ENCODE assay signal across 26 cellular contexts in the genomic region with DNA sequence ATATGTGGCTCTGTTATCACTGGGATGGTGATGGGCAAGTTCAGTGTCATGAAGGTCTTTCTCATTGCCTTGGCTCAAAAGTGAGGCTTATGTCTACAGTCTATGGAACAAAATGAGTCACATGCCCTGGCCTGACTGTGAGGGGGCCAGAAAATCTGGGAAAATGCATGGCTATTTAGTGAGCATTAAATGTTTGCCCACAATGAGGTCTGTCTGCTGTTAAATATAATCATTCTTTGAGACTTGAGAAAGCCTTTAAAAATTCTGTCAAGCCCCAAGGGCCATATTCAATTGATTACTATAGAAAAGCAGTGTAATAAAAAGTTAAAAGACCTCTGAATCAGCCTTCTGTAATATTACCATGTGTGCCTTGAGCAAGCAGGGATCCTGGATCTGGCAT. TPM values are rescaled to one million over a fixed set of nuclear protein-coding genes. Genes with fewer than 3 reads are reported as not detected.
DNase-seq lines count a peak whose midpoint lies in the region; ATAC-seq lines count a peak whose summit lies in the region.
"Had no signal": no experiment of that assay in that cellular context is flagged by ENCODE, and none has a peak within 500 bp of the region (broad histone marks: within the 10 kb centered on the region; RNA-seq: fewer than 3 reads in every experiment).

No MANE protein-coding gene starts in this region.

- peaks cover 89% of the 10 kb centered on the region for H3K4me1 Mint-ChIP-seq in activated CD4-positive, alpha-beta memory T cell treated with anti-CD3 and anti-CD28 coated beads for 36 hours (ENCODE audit: low read depth)
- H3K4me1 Mint-ChIP-seq in activated CD4-positive, alpha-beta memory T cell treated with anti-CD3 and anti-CD28 coated beads, Interleukin-2, amount 10 ng/mL, durations not matched to agents 7 days and 5 days, result peaks cover 80% of the 10 kb centered on the region
- H3K4me1 Mint-ChIP-seq in CD8-positive, alpha-beta memory T cell, result peaks cover 74 to 93% (median 90%) of the 10 kb centered on the region in 3 donors
- H3K4me1 Mint-ChIP-seq in activated T-helper 2 cell treated with anti-CD3 and anti-CD28 coated beads, Interferon-gamma antibody, Interleukin-2, Interleukin-4, amounts not matched to agents 10 μg/mL and 5 μg/mL and 100 μg/mL, durations not matched to agents 14 hours and 24 hours and 36 hours (ENCODE audit: low read depth), result peaks cover 83% of the 10 kb centered on the region
- H3K4me1 Mint-ChIP-seq in naive thymus-derived CD8-positive, alpha-beta T cell, result peaks cover 57 to 96% (median 94%) of the 10 kb centered on the region in 4 donors

- H3K9me3 ChIP-seq in CD8-positive, alpha-beta memory T cell (ENCODE audit: low read length), result no peaks in the 10 kb centered on the region
- H3K9me3 ChIP-seq: gastroesophageal sphincter, MG63 had no signal

- no peaks in the 10 kb centered on the region for H3K27me3 ChIP-seq in CD8-positive, alpha-beta memory T cell (ENCODE audit: insufficient read depth, low read length, poor library complexity, severe bottlenecking)
- H3K27me3 ChIP-seq: gastroesophageal sphincter, MG63 had no signal

- DNase-seq in activated CD4-positive, alpha-beta memory T cell treated with anti-CD3 and anti-CD28 coated beads for 36 hours, result no peak
- no peak for DNase-seq in activated CD4-positive, alpha-beta memory T cell treated with anti-CD3 and anti-CD28 coated beads, Interleukin-2, amount 10 ng/mL, durations not matched to agents 7 days and 5 days
- no peak for DNase-seq in CD8-positive, alpha-beta memory T cell
- DNase-seq in activated T-helper 2 cell treated with anti-CD3 and anti-CD28 coated beads, Interferon-gamma antibody, Interleukin-2, Interleukin-4, amounts not matched to agents 10 μg/mL and 5 μg/mL and 100 μg/mL, durations not matched to agents 14 hours and 24 hours and 36 hours (ENCODE audit: low spot score), result no peak
- DNase-seq in naive thymus-derived CD8-positive, alpha-beta T cell, result no peak
- no peak for DNase-seq in iPS-NIHi7 (ENCODE audit: extremely low spot score)
- DNase-seq: ACHN; activated CD8-positive, alpha-beta memory T cell treated with anti-CD3 and anti-CD28 coated beads for 24 hours; GOT3; hypothalamus; left ventricle myocardium superior; MG63; naive B cell; NCI-H2029 treated with DMSO at 0.1 percent for 48 hours; NCI-H2227 treated with DMSO at 0.1 percent for 48 hours; NCI-H748 treated with DMSO at 0.1 percent for 48 hours; small intestine; stimulated activated CD4-positive, alpha-beta T cell treated with anti-CD3 and anti-CD28 coated beads, Interleukin-1b, Interleukin-23, amount 100 ng/mL, for 48 hours; T-helper 9 cell had no signal

- peak overlapping the region; percentile 31 for H3K4me3 Mint-ChIP-seq in activated CD4-positive, alpha-beta memory T cell treated with anti-CD3 and anti-CD28 coated beads for 36 hours
- no peak overlapping the region for H3K4me3 Mint-ChIP-seq in activated CD4-positive, alpha-beta memory T cell treated with anti-CD3 and anti-CD28 coated beads, Interleukin-2, amount 10 ng/mL, durations not matched to agents 7 days and 5 days
- H3K4me3 Mint-ChIP-seq in CD8-positive, alpha-beta memory T cell, result peak overlapping the region in 3 of 7 donors; percentile 28 to 53 (median 42)
- H3K4me3 Mint-ChIP-seq in activated T-helper 2 cell treated with anti-CD3 and anti-CD28 coated beads, Interferon-gamma antibody, Interleukin-2, Interleukin-4, amounts not matched to agents 10 μg/mL and 5 μg/mL and 100 μg/mL, durations not matched to agents 14 hours and 24 hours and 36 hours (ENCODE audit: low read depth), result peak overlapping the region; percentile 3
- H3K4me3 Mint-ChIP-seq in naive thymus-derived CD8-positive, alpha-beta T cell, result peak overlapping the region in 7 of 10 donors; percentile 11 to 84 (median 52)

- peaks cover 88% of the 10 kb centered on the region for H3K4me1 ChIP-seq in CD8-positive, alpha-beta memory T cell (ENCODE audit: insufficient read depth, low read length)

- CTCF ChIA-PET in activated CD4-positive, alpha-beta memory T cell treated with anti-CD3 and anti-CD28 coated beads for 36 hours (lab: Charles Lee), result interaction anchor here (1.1 to 3.1 kb wide), 4 partner anchors 14 to 140 kb away, joined by 3 to 18 read pairs (median 4); no protein-coding TSS in a partner anchor
- CTCF ChIA-PET in activated CD4-positive, alpha-beta memory T cell treated with anti-CD3 and anti-CD28 coated beads, Interleukin-2, amount 10 ng/mL, durations not matched to agents 7 days and 5 days (lab: Charles Lee), result interaction anchor here (6.3 kb wide), 1 partner anchor 33 kb away, joined by 29 read pairs; a partner anchor contains a TSS
- CTCF ChIA-PET in CD8-positive, alpha-beta memory T cell (lab: Charles Lee), result interaction anchor here (0.7 to 2.0 kb wide), 4 partner anchors 14 to 133 kb away, joined by 3 to 10 read pairs (median 6); a partner anchor contains a TSS

- POLR2A ChIA-PET in activated CD4-positive, alpha-beta memory T cell treated with anti-CD3 and anti-CD28 coated beads for 36 hours (lab: Charles Lee), result no interaction called here
- POLR2A ChIA-PET in activated CD4-positive, alpha-beta memory T cell treated with anti-CD3 and anti-CD28 coated beads, Interleukin-2, amount 10 ng/mL, durations not matched to agents 7 days and 5 days (lab: Charles Lee), result interaction anchor here (0.8 to 5.1 kb wide), 4 partner anchors 32 to 46 kb away, joined by 3 to 51 read pairs (median 7); a partner anchor contains a TSS
- POLR2A ChIA-PET in CD8-positive, alpha-beta memory T cell (lab: Charles Lee), result interaction anchor here (1.0 kb wide), 1 partner anchor 47 kb away, joined by 3 read pairs; no protein-coding TSS in a partner anchor
- POLR2A ChIA-PET in naive thymus-derived CD8-positive, alpha-beta T cell (lab: Charles Lee), result interaction anchor here (0.8 to 6.9 kb wide), 4 partner anchors 9 to 63 kb away, joined by 3 to 55 read pairs (median 7); a partner anchor contains a TSS

- H3K27ac Mint-ChIP-seq in activated CD4-positive, alpha-beta memory T cell treated with anti-CD3 and anti-CD28 coated beads for 36 hours, result peak overlapping the region; percentile 60
- H3K27ac Mint-ChIP-seq in activated CD4-positive, alpha-beta memory T cell treated with anti-CD3 and anti-CD28 coated beads, Interleukin-2, amount 10 ng/mL, durations not matched to agents 7 days and 5 days, result no peak overlapping the region
- peak overlapping the region in 6 of 8 donors; percentile 61 to 86 (median 82) for H3K27ac Mint-ChIP-seq in CD8-positive, alpha-beta memory T cell
- peak overlapping the region; percentile 18 for H3K27ac Mint-ChIP-seq in activated T-helper 2 cell treated with anti-CD3 and anti-CD28 coated beads, Interferon-gamma antibody, Interleukin-2, Interleukin-4, amounts not matched to agents 10 μg/mL and 5 μg/mL and 100 μg/mL, durations not matched to agents 14 hours and 24 hours and 36 hours
- peak overlapping the region in 9 of 10 donors; percentile 77 to 99 (median 93) for H3K27ac Mint-ChIP-seq in naive thymus-derived CD8-positive, alpha-beta T cell

- H3K9me3 Mint-ChIP-seq in activated CD4-positive, alpha-beta memory T cell treated with anti-CD3 and anti-CD28 coated beads for 36 hours, result no peaks in the 10 kb centered on the region
- H3K9me3 Mint-ChIP-seq in activated CD4-positive, alpha-beta memory T cell treated with anti-CD3 and anti-CD28 coated beads, Interleukin-2, amount 10 ng/mL, durations not matched to agents 7 days and 5 days, result peaks cover 23% of the 10 kb centered on the region
- H3K9me3 Mint-ChIP-seq in CD8-positive, alpha-beta memory T cell, result no peaks in the 10 kb centered on the region
- H3K9me3 Mint-ChIP-seq in activated T-helper 2 cell treated with anti-CD3 and anti-CD28 coated beads, Interferon-gamma antibody, Interleukin-2, Interleukin-4, amounts not matched to agents 10 μg/mL and 5 μg/mL and 100 μg/mL, durations not matched to agents 14 hours and 24 hours and 36 hours, result peaks cover 24% of the 10 kb centered on the region
- no peaks in the 10 kb centered on the region for H3K9me3 Mint-ChIP-seq in naive thymus-derived CD8-positive, alpha-beta T cell
- H3K9me3 Mint-ChIP-seq: naive B cell had no signal

- peaks cover 30% of the 10 kb centered on the region for H3K36me3 Mint-ChIP-seq in activated CD4-positive, alpha-beta memory T cell treated with anti-CD3 and anti-CD28 coated beads for 36 hours
- H3K36me3 Mint-ChIP-seq in activated CD4-positive, alpha-beta memory T cell treated with anti-CD3 and anti-CD28 coated beads, Interleukin-2, amount 10 ng/mL, durations not matched to agents 7 days and 5 days (ENCODE audit: low read depth), result peaks cover 70% of the 10 kb centered on the region
- H3K36me3 Mint-ChIP-seq in CD8-positive, alpha-beta memory T cell, result peaks cover 0 to 3% (median 0%) of the 10 kb centered on the region in 3 donors
- peaks cover 69% of the 10 kb centered on the region for H3K36me3 Mint-ChIP-seq in activated T-helper 2 cell treated with anti-CD3 and anti-CD28 coated beads, Interferon-gamma antibody, Interleukin-2, Interleukin-4, amounts not matched to agents 10 μg/mL and 5 μg/mL and 100 μg/mL, durations not matched to agents 14 hours and 24 hours and 36 hours (ENCODE audit: low read depth)
- peaks cover 0 to 5% (median 3%) of the 10 kb centered on the region in 3 donors for H3K36me3 Mint-ChIP-seq in naive thymus-derived CD8-positive, alpha-beta T cell
- H3K36me3 Mint-ChIP-seq: naive B cell had no signal

- H3K36me3 ChIP-seq in CD8-positive, alpha-beta memory T cell (ENCODE audit: insufficient read depth, low read length), result no peaks in the 10 kb centered on the region
- H3K36me3 ChIP-seq: gastroesophageal sphincter, MG63 had no signal

- peak overlapping the region; percentile 27 for H3K4me3 ChIP-seq in CD8-positive, alpha-beta memory T cell (ENCODE audit: low read length)
- H3K4me3 ChIP-seq: coronary artery, gastroesophageal sphincter, K562, MG63, SK-N-MC had no signal

- no peaks in the 10 kb centered on the region for H3K27me3 Mint-ChIP-seq in activated CD4-positive, alpha-beta memory T cell treated with anti-CD3 and anti-CD28 coated beads for 36 hours
- peaks cover 68% of the 10 kb centered on the region for H3K27me3 Mint-ChIP-seq in activated CD4-positive, alpha-beta memory T cell treated with anti-CD3 and anti-CD28 coated beads, Interleukin-2, amount 10 ng/mL, durations not matched to agents 7 days and 5 days
- peaks cover 0 to 2% of the 10 kb centered on the region in 2 donors for H3K27me3 Mint-ChIP-seq in CD8-positive, alpha-beta memory T cell
- peaks cover 2% of the 10 kb centered on the region for H3K27me3 Mint-ChIP-seq in activated T-helper 2 cell treated with anti-CD3 and anti-CD28 coated beads, Interferon-gamma antibody, Interleukin-2, Interleukin-4, amounts not matched to agents 10 μg/mL and 5 μg/mL and 100 μg/mL, durations not matched to agents 14 hours and 24 hours and 36 hours (ENCODE audit: low read depth)
- H3K27me3 Mint-ChIP-seq in naive thymus-derived CD8-positive, alpha-beta T cell, result no peaks in the 10 kb centered on the region

- intact Hi-C loops in activated CD4-positive, alpha-beta memory T cell treated with anti-CD3 and anti-CD28 coated beads for 36 hours (cut with micrococcal nuclease), result loop anchor here (2.0 to 10.0 kb wide), 5 partner anchors 15 to 1763 kb away; no protein-coding TSS in a partner anchor
- intact Hi-C loops in activated T-helper 2 cell treated with anti-CD3 and anti-CD28 coated beads, Interferon-gamma antibody, Interleukin-2, Interleukin-4, amounts not matched to agents 10 μg/mL and 5 μg/mL and 100 μg/mL, durations not matched to agents 14 hours and 24 hours and 36 hours (cut with micrococcal nuclease), result no loop called here

- no peak for ATAC-seq in naive thymus-derived CD8-positive, alpha-beta T cell
- ATAC-seq in GM21529 (IDR thresholded peaks at IDR 0.05; ENCODE audit: unreplicated experiment) (no peak), HG03457 (IDR thresholded peaks at IDR 0.05; ENCODE audit: unreplicated experiment) (no peak)
- ATAC-seq: gastroesophageal sphincter, K562, left ventricle myocardium superior had no signal

- H3K27ac ChIP-seq in CD8-positive, alpha-beta memory T cell (ENCODE audit: low read depth, low read length), result no peak overlapping the region
- H3K27ac ChIP-seq: coronary artery, gastroesophageal sphincter, RWPE1, SK-N-MC had no signal

RNA-seq across cellular contexts. Expression of a gene that starts 5.5 kb away (rescaled TPM):
- total RNA-seq in activated CD4-positive, alpha-beta memory T cell treated with anti-CD3 and anti-CD28 coated beads for 36 hours, result 10 to 100 TPM; 21.4 to 22.7 TPM
- total RNA-seq in activated CD4-positive, alpha-beta memory T cell treated with anti-CD3 and anti-CD28 coated beads, Interleukin-2, amount 10 ng/mL, durations not matched to agents 7 days and 5 days, result 10 to 100 TPM; 20.0 to 21.0 TPM
- 10 to 100 TPM; 13.5 to 14.9 TPM for total RNA-seq in CD8-positive, alpha-beta memory T cell
- 8.3 TPM for polyA plus RNA-seq in CD8-positive, alpha-beta memory T cell
- 19.9 and 20.0 TPM in 2 replicates for total RNA-seq in activated T-helper 2 cell treated with anti-CD3 and anti-CD28 coated beads, Interferon-gamma antibody, Interleukin-2, Interleukin-4, amounts not matched to agents 10 μg/mL and 5 μg/mL and 100 μg/mL, durations not matched to agents 14 hours and 24 hours and 36 hours
- total RNA-seq in naive thymus-derived CD8-positive, alpha-beta T cell, result 10 to 100 TPM; 39.5 to 42.7 TPM
- 10 to 100 TPM; 10.3 to 15.5 (median 15.2) TPM for polyA plus RNA-seq in naive thymus-derived CD8-positive, alpha-beta T cell

RNA-seq across cellular contexts. Expression of a gene that starts 34.1 kb away (rescaled TPM):
- 1 to 10 TPM; 7.9 to 8.6 TPM for total RNA-seq in activated CD4-positive, alpha-beta memory T cell treated with anti-CD3 and anti-CD28 coated beads for 36 hours
- 100 to 1,000 TPM; 119 to 120 TPM for total RNA-seq in activated CD4-positive, alpha-beta memory T cell treated with anti-CD3 and anti-CD28 coated beads, Interleukin-2, amount 10 ng/mL, durations not matched to agents 7 days and 5 days
- under 1 TPM; 0.85 to 1.00 TPM for total RNA-seq in CD8-positive, alpha-beta memory T cell
- polyA plus RNA-seq in CD8-positive, alpha-beta memory T cell, result 7.6 TPM
- total RNA-seq in activated T-helper 2 cell treated with anti-CD3 and anti-CD28 coated beads, Interferon-gamma antibody, Interleukin-2, Interleukin-4, amounts not matched to agents 10 μg/mL and 5 μg/mL and 100 μg/mL, durations not matched to agents 14 hours and 24 hours and 36 hours, result 2.0 and 2.2 TPM in 2 replicates
- 1 to 10 TPM; 4.3 to 5.2 TPM for total RNA-seq in naive thymus-derived CD8-positive, alpha-beta T cell
- 10 to 100 TPM in 1 of 3 donors, 1 to 10 TPM in 2; 4.0 to 11.1 (median 6.5) TPM for polyA plus RNA-seq in naive thymus-derived CD8-positive, alpha-beta T cell

RNA-seq across cellular contexts. Expression of a gene that starts 46.0 kb away (rescaled TPM):
- 1 to 10 TPM; 6.6 to 6.8 TPM for total RNA-seq in activated CD4-positive, alpha-beta memory T cell treated with anti-CD3 and anti-CD28 coated beads for 36 hours
- total RNA-seq in activated CD4-positive, alpha-beta memory T cell treated with anti-CD3 and anti-CD28 coated beads, Interleukin-2, amount 10 ng/mL, durations not matched to agents 7 days and 5 days, result 10 to 100 TPM; 84.8 to 91.1 TPM
- total RNA-seq in CD8-positive, alpha-beta memory T cell, result 1 to 10 TPM in 1 of 2 experiments, under 1 TPM in 1; 0.62 to 1.1 TPM
- 10.9 TPM for polyA plus RNA-seq in CD8-positive, alpha-beta memory T cell
- total RNA-seq in activated T-helper 2 cell treated with anti-CD3 and anti-CD28 coated beads, Interferon-gamma antibody, Interleukin-2, Interleukin-4, amounts not matched to agents 10 μg/mL and 5 μg/mL and 100 μg/mL, durations not matched to agents 14 hours and 24 hours and 36 hours, result 2.8 and 2.9 TPM in 2 replicates
- total RNA-seq in naive thymus-derived CD8-positive, alpha-beta T cell, result 1 to 10 TPM; 3.0 to 3.4 TPM
- polyA plus RNA-seq in naive thymus-derived CD8-positive, alpha-beta T cell, result 1 to 10 TPM; 4.5 to 7.3 (median 4.6) TPM

Comparison
In these comparisons a context has a peak if more than half of its experiments do, and no peak if none do; other contexts are left out.
1. RNA of a gene that starts 34.1 kb away (total RNA-seq): 119 to 120 TPM in activated CD4-positive, alpha-beta memory T cell treated with anti-CD3 and anti-CD28 coated beads, Interleukin-2, amount 10 ng/mL, durations not matched to agents 7 days and 5 days; 7.9 to 8.6 TPM in activated CD4-positive, alpha-beta memory T cell treated with anti-CD3 and anti-CD28 coated beads for 36 hours, 4.3 to 5.2 TPM in naive thymus-derived CD8-positive, alpha-beta T cell, 2.0 to 2.2 TPM in activated T-helper 2 cell treated with anti-CD3 and anti-CD28 coated beads, Interferon-gamma antibody, Interleukin-2, Interleukin-4, amounts not matched to agents 10 μg/mL and 5 μg/mL and 100 μg/mL, durations not matched to agents 14 hours and 24 hours and 36 hours and 0.85 to 1.00 TPM in CD8-positive, alpha-beta memory T cell; every median in the first group is over 10 times any median in the second.
2. RNA of a gene that starts 46.0 kb away (total RNA-seq): 84.8 to 91.1 TPM in activated CD4-positive, alpha-beta memory T cell treated with anti-CD3 and anti-CD28 coated beads, Interleukin-2, amount 10 ng/mL, durations not matched to agents 7 days and 5 days; 6.6 to 6.8 TPM in activated CD4-positive, alpha-beta memory T cell treated with anti-CD3 and anti-CD28 coated beads for 36 hours, 3.0 to 3.4 TPM in naive thymus-derived CD8-positive, alpha-beta T cell, 2.8 to 2.9 TPM in activated T-helper 2 cell treated with anti-CD3 and anti-CD28 coated beads, Interferon-gamma antibody, Interleukin-2, Interleukin-4, amounts not matched to agents 10 μg/mL and 5 μg/mL and 100 μg/mL, durations not matched to agents 14 hours and 24 hours and 36 hours and 0.62 to 1.1 TPM in CD8-positive, alpha-beta memory T cell; every median in the first group is over 10 times any median in the second.